14 cellular contexts compared by ENCODE assay signal in the genomic region with DNA sequence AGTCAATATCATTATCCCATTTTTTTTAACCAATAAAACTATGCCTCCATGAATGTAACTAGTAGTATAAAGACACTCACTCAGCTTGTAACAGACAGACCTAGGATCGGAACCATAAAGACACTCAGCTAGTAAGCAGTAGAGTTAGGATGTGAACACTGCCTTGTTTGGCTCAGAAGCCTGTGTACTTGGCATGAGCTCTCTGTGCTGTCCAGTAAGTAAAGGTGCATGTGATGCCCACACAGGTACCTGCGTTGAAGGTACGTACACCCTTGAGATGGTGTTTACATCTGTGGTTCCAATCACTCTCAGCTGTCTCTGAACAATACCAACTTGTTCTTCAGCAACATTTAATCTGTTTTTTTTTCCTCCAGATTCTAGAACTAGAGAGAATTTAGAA.
DNase-seq lines count a peak whose midpoint lies in the region; ATAC-seq, FAIRE-seq and TF ChIP-seq lines count a peak whose summit lies in the region.
"Had no signal": no experiment of that assay in that cellular context is flagged by ENCODE, and none has a peak within 500 bp of the region (broad histone marks: within the 10 kb centered on the region; RNA-seq: fewer than 3 reads in every experiment).

No MANE protein-coding gene starts in this region.

- no peak overlapping the region for H3K4me3 Mint-ChIP-seq in CD8-positive, alpha-beta memory T cell
- no peak overlapping the region for H3K4me3 Mint-ChIP-seq in activated T-helper 2 cell treated with anti-CD3 and anti-CD28 coated beads, Interferon-gamma antibody, Interleukin-2, Interleukin-4, amounts not matched to agents 10 μg/mL and 5 μg/mL and 100 μg/mL, durations not matched to agents 14 hours and 24 hours and 36 hours (ENCODE audit: low read depth)
- H3K4me3 Mint-ChIP-seq in mesothelial cell of epicardium = no peak overlapping the region

- no peaks in the 10 kb centered on the region for H3K9me3 Mint-ChIP-seq in CD8-positive, alpha-beta memory T cell
- peaks cover 3% of the 10 kb centered on the region for H3K9me3 Mint-ChIP-seq in activated T-helper 2 cell treated with anti-CD3 and anti-CD28 coated beads, Interferon-gamma antibody, Interleukin-2, Interleukin-4, amounts not matched to agents 10 μg/mL and 5 μg/mL and 100 μg/mL, durations not matched to agents 14 hours and 24 hours and 36 hours
- no peaks in the 10 kb centered on the region for H3K9me3 Mint-ChIP-seq in mesothelial cell of epicardium

- no peak for TF ChIP-seq POLR2A in A549 (IDR thresholded peaks at IDR 0.05; ENCODE audit: low read length)

- no peaks in the 10 kb centered on the region for H3K36me3 ChIP-seq in CD8-positive, alpha-beta memory T cell (ENCODE audit: insufficient read depth, low read length)
- H3K36me3 ChIP-seq: adrenal gland had no signal

- WGBS in A549 (ENCODE audit: missing lambda C conversion rate) = 95% methylated on average over 3 of the region's 3 CpGs

- H3K36me3 Mint-ChIP-seq in CD8-positive, alpha-beta memory T cell = no peaks in the 10 kb centered on the region
- peaks cover 4% of the 10 kb centered on the region for H3K36me3 Mint-ChIP-seq in activated T-helper 2 cell treated with anti-CD3 and anti-CD28 coated beads, Interferon-gamma antibody, Interleukin-2, Interleukin-4, amounts not matched to agents 10 μg/mL and 5 μg/mL and 100 μg/mL, durations not matched to agents 14 hours and 24 hours and 36 hours (ENCODE audit: low read depth)
- H3K36me3 Mint-ChIP-seq in mesothelial cell of epicardium = no peaks in the 10 kb centered on the region

- peak overlapping the region; percentile 53 for H3K4me2 ChIP-seq in A549

- peaks cover 61% of the 10 kb centered on the region for H3K4me1 ChIP-seq in A549
- H3K4me1 ChIP-seq in CD8-positive, alpha-beta memory T cell (ENCODE audit: insufficient read depth, low read length) = peaks cover 75% of the 10 kb centered on the region
- H3K4me1 ChIP-seq: adrenal gland had no signal

- no peak for FAIRE-seq in A549 (lab: Jason Lieb, UNC)
- FAIRE-seq: K562 had no signal

- no peaks in the 10 kb centered on the region for H3K9me3 ChIP-seq in A549
- H3K9me3 ChIP-seq in CD8-positive, alpha-beta memory T cell (ENCODE audit: low read length) = no peaks in the 10 kb centered on the region
- H3K9me3 ChIP-seq: adrenal gland, mucosa of descending colon had no signal

- H3K27me3 ChIP-seq in CD8-positive, alpha-beta memory T cell (ENCODE audit: insufficient read depth, low read length, poor library complexity, severe bottlenecking) = no peaks in the 10 kb centered on the region
- H3K27me3 ChIP-seq: adrenal gland had no signal

- H3K4me3 ChIP-seq in A549 = no peak overlapping the region
- no peak overlapping the region for H3K4me3 ChIP-seq in CD8-positive, alpha-beta memory T cell (ENCODE audit: low read length)
- H3K4me3 ChIP-seq: adrenal gland, K562, mucosa of descending colon had no signal

- no peak for TF ChIP-seq RAD21 in A549 (conservative IDR thresholded peaks at IDR 0.05 in 1 of 2, IDR thresholded peaks at IDR 0.05 in 1 of 2)

- CTCF ChIA-PET in A549 (lab: Yijun Ruan, JAX) = interaction anchor here (1.2 to 2.1 kb wide), 5 partner anchors 9 to 165 kb away, joined by 3 to 6 read pairs (median 4); no protein-coding TSS in a partner anchor
- CTCF ChIA-PET in CD8-positive, alpha-beta memory T cell (lab: Charles Lee) = interaction anchor here (1.0 to 3.7 kb wide), 12 partner anchors 9 to 164 kb away, joined by 3 to 33 read pairs (median 4); no protein-coding TSS in a partner anchor

- TF ChIP-seq CTCF in A549 (IDR thresholded peaks at IDR 0.05) = no peak
- no peak for TF ChIP-seq CTCF in mesothelial cell of epicardium (IDR thresholded peaks at IDR 0.05; ENCODE audit: unreplicated experiment)

- no peaks in the 10 kb centered on the region for H3K27me3 Mint-ChIP-seq in CD8-positive, alpha-beta memory T cell
- H3K27me3 Mint-ChIP-seq in activated T-helper 2 cell treated with anti-CD3 and anti-CD28 coated beads, Interferon-gamma antibody, Interleukin-2, Interleukin-4, amounts not matched to agents 10 μg/mL and 5 μg/mL and 100 μg/mL, durations not matched to agents 14 hours and 24 hours and 36 hours (ENCODE audit: low read depth) = peaks cover 19% of the 10 kb centered on the region
- no peaks in the 10 kb centered on the region for H3K27me3 Mint-ChIP-seq in mesothelial cell of epicardium (ENCODE audit: low read depth)

- POLR2A ChIA-PET in A549 (lab: Yijun Ruan, JAX) = no interaction called here
- POLR2A ChIA-PET in CD8-positive, alpha-beta memory T cell (lab: Charles Lee) = interaction anchor here (0.7 to 1.5 kb wide), 2 partner anchors 19 to 32 kb away, joined by 3 to 4 read pairs; no protein-coding TSS in a partner anchor

- no peak for ATAC-seq in A549
- ATAC-seq: K562 had no signal

- peak overlapping the region; percentile 60 to 77 for H3K27ac ChIP-seq in A549
- no peak overlapping the region for H3K27ac ChIP-seq in CD8-positive, alpha-beta memory T cell (ENCODE audit: low read depth, low read length)
- H3K27ac ChIP-seq: adrenal gland had no signal

- intact Hi-C loops in activated T-helper 2 cell treated with anti-CD3 and anti-CD28 coated beads, Interferon-gamma antibody, Interleukin-2, Interleukin-4, amounts not matched to agents 10 μg/mL and 5 μg/mL and 100 μg/mL, durations not matched to agents 14 hours and 24 hours and 36 hours (cut with micrococcal nuclease) = loop anchor here (1.0 to 10.0 kb wide), 11 partner anchors 11 to 887 kb away; no protein-coding TSS in a partner anchor
- intact Hi-C loops in posterior vena cava (cut with DNase I) = no loop called here

- DNase-seq in A549 (ENCODE audit: low read depth in 1 of 2, low spot score in 1 of 2) = no peak
- DNase-seq in CD8-positive, alpha-beta memory T cell = no peak
- no peak for DNase-seq in activated T-helper 2 cell treated with anti-CD3 and anti-CD28 coated beads, Interferon-gamma antibody, Interleukin-2, Interleukin-4, amounts not matched to agents 10 μg/mL and 5 μg/mL and 100 μg/mL, durations not matched to agents 14 hours and 24 hours and 36 hours (ENCODE audit: low spot score)
- DNase-seq in mesothelial cell of epicardium (ENCODE audit: low spot score in 2 of 2, unreplicated experiment in 2 of 2) = no peak
- no peak for DNase-seq in mucosa of gallbladder (ENCODE audit: low spot score)
- no peak for DNase-seq in epidermal melanocyte (ENCODE audit: insufficient read length, low spot score)
- DNase-seq in activated CD8-positive, alpha-beta memory T cell treated with anti-CD3 and anti-CD28 coated beads, Interleukin-2, amount 50 U/mL, for 48 hours = no peak
- DNase-seq in posterior vena cava (ENCODE audit: low spot score) = no peak
- DNase-seq: activated CD4-positive, CD25-positive, alpha-beta regulatory T cell treated with anti-CD3 and anti-CD28 coated beads, Interleukin-2, amount 50 U/mL, for 72 hours; adrenal gland; C1 segment of cervical spinal cord; NCI-H2081 had no signal

- peak overlapping the region; percentile 50 to 90 (median 86) for H3K27ac Mint-ChIP-seq in CD8-positive, alpha-beta memory T cell
- peak overlapping the region; percentile 86 for H3K27ac Mint-ChIP-seq in activated T-helper 2 cell treated with anti-CD3 and anti-CD28 coated beads, Interferon-gamma antibody, Interleukin-2, Interleukin-4, amounts not matched to agents 10 μg/mL and 5 μg/mL and 100 μg/mL, durations not matched to agents 14 hours and 24 hours and 36 hours
- peak overlapping the region; percentile 69 for H3K27ac Mint-ChIP-seq in mesothelial cell of epicardium

- peaks cover 73 to 97% (median 97%) of the 10 kb centered on the region in 3 donors for H3K4me1 Mint-ChIP-seq in CD8-positive, alpha-beta memory T cell
- peaks cover 73% of the 10 kb centered on the region for H3K4me1 Mint-ChIP-seq in activated T-helper 2 cell treated with anti-CD3 and anti-CD28 coated beads, Interferon-gamma antibody, Interleukin-2, Interleukin-4, amounts not matched to agents 10 μg/mL and 5 μg/mL and 100 μg/mL, durations not matched to agents 14 hours and 24 hours and 36 hours (ENCODE audit: low read depth)
- peaks cover 52% of the 10 kb centered on the region for H3K4me1 Mint-ChIP-seq in mesothelial cell of epicardium

- TF ChIP-seq EP300 in A549 (IDR thresholded peaks at IDR 0.05) = no peak

TF ChIP-seq in A549, 52 proteins besides CTCF, POLR2A, EP300 and RAD21:
- TF ChIP-seq, protein P1, sequence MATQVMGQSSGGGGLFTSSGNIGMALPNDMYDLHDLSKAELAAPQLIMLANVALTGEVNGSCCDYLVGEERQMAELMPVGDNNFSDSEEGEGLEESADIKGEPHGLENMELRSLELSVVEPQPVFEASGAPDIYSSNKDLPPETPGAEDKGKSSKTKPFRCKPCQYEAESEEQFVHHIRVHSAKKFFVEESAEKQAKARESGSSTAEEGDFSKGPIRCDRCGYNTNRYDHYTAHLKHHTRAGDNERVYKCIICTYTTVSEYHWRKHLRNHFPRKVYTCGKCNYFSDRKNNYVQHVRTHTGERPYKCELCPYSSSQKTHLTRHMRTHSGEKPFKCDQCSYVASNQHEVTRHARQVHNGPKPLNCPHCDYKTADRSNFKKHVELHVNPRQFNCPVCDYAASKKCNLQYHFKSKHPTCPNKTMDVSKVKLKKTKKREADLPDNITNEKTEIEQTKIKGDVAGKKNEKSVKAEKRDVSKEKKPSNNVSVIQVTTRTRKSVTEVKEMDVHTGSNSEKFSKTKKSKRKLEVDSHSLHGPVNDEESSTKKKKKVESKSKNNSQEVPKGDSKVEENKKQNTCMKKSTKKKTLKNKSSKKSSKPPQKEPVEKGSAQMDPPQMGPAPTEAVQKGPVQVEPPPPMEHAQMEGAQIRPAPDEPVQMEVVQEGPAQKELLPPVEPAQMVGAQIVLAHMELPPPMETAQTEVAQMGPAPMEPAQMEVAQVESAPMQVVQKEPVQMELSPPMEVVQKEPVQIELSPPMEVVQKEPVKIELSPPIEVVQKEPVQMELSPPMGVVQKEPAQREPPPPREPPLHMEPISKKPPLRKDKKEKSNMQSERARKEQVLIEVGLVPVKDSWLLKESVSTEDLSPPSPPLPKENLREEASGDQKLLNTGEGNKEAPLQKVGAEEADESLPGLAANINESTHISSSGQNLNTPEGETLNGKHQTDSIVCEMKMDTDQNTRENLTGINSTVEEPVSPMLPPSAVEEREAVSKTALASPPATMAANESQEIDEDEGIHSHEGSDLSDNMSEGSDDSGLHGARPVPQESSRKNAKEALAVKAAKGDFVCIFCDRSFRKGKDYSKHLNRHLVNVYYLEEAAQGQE (IDR thresholded peaks at IDR 0.05) = no peak
- no peak for TF ChIP-seq CHD4 (IDR thresholded peaks at IDR 0.05; ENCODE audit: borderline replicate concordance)
- no peak for TF ChIP-seq RNF2 (IDR thresholded peaks at IDR 0.05; ENCODE audit: borderline replicate concordance, low read depth)
- no peak for TF ChIP-seq SMC3 (IDR thresholded peaks at IDR 0.05)
- no peak for TF ChIP-seq CBX2 (IDR thresholded peaks at IDR 0.05; ENCODE audit: borderline replicate concordance, low read depth)
- TF ChIP-seq JUNB (IDR thresholded peaks at IDR 0.05) = no peak
- TF ChIP-seq HOXB13 (CRISPR knock-in tag; IDR thresholded peaks at IDR 0.05; ENCODE audit: low read depth) = no peak
